In the genomic region with DNA sequence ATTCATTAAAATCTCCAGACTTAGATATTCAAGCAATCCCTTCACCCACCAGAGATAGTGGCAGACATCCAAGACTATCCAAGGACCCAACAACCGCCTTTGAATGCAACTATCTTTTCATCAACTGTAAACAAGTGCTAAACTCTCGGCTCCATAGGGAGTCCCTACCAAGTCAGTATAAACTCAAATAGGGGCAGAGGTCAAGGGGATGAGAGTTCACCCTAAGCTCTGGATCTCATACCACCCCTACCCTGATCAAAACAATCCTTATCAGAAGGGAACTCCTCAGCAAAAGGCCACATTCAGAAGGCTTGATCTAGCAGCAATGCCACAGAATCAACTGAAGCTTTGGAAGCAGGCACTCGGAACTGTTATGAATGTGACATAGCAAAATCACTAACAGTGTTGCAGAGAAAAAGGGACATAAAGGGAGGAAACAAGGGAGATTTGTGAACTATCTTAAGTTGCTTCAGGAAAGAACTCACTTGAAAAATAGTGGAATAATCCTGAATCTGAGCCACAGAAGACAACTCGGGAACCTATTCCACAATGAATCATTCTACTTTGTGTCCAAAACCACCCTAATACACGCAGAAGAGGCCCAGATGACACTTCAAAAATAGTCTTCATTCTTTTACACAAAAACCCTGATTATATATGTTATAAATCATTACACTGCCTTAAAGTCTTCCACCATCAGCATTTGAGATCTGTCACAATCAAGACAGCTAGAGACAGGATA, we compare ENCODE assay signal across 15 cellular contexts. TPM values are rescaled to one million over a fixed set of nuclear protein-coding genes. Genes with fewer than 3 reads are reported as not detected.
DNase-seq lines count a peak whose midpoint lies in the region; TF ChIP-seq lines count a peak whose summit lies in the region.
"Had no signal": no experiment of that assay in that cellular context is flagged by ENCODE, and none has a peak within 500 bp of the region (broad histone marks: within the 10 kb centered on the region; RNA-seq: fewer than 3 reads in every experiment).

No MANE protein-coding gene starts in this region.

- no peak for TF ChIP-seq CTCF in cardiac fibroblast (IDR thresholded peaks at IDR 0.05; ENCODE audit: low read depth, low read length)

- DNase-seq in EL (peak; percentile 84), M059J (ENCODE audit: low read depth) (peak; percentile 92), cardiac fibroblast (ENCODE audit: low read depth in 2 of 2) (peak; percentile 21 to 37), myocyte (ENCODE audit: low read depth) (peak; percentile 56), NCI-H146 treated with DMSO at 0.1 percent for 48 hours (lab: John Stamatoyannopoulos, UW; ENCODE audit: unreplicated experiment) (no peak), NOMO-1 treated with dmso at 0.1 percent for 144 hours (lab: John Stamatoyannopoulos, UW; ENCODE audit: unreplicated experiment) (no peak), NCI-H446 treated with DMSO at 0.1 percent for 48 hours (lab: John Stamatoyannopoulos, UW) (no peak), NOMO-1 (lab: John Stamatoyannopoulos, UW; ENCODE audit: unreplicated experiment in 2 of 2) (no peak)
- DNase-seq: activated T-cell treated with anti-CD3 and anti-CD28 coated beads, Interleukin-2, amount 50 U/mL, for 4 hours; NCI-H1105; NCI-H526 treated with DMSO at 0.1 percent for 48 hours; psoas muscle; stimulated activated naive CD8-positive, alpha-beta T cell treated with anti-CD3 and anti-CD28 coated beads, Interleukin-15, amount 100 ng/mL, for 72 hours had no signal

- H3K4me3 ChIP-seq in cardiac fibroblast (replicated peaks in 1 of 2; ENCODE audit: low read depth in 2 of 2, low read length in 2 of 2) = no peak overlapping the region
- H3K4me3 ChIP-seq: BLaER1, psoas muscle, SJCRH30 had no signal

RNA-seq across cellular contexts. Expression of a gene that starts 49.8 kb away (rescaled TPM):
- 1.4 and 2.4 TPM in 2 replicates for total RNA-seq in M059J (2014; rRNA removed; shearing (Covaris generic))
- 1.9 and 2.1 TPM in 2 replicates for total RNA-seq in myocyte
- 0.95 TPM for polyA plus RNA-seq in myocyte (2012)

RNA-seq across cellular contexts. Expression of a gene that starts 55.7 kb away (rescaled TPM):
- total RNA-seq in M059J (2014; rRNA removed; shearing (Covaris generic)) = 2.4 and 9.3 TPM in 2 replicates
- 253 and 530 TPM in 2 replicates for total RNA-seq in myocyte
- polyA plus RNA-seq in myocyte (2012) = 57.0 TPM

Comparison
In these comparisons a context has a peak if more than half of its experiments do, and no peak if none do; other contexts are left out.
1. DNase-seq: peak in EL (single experiment), M059J (single experiment), cardiac fibroblast (2 of 2) and myocyte (single experiment); none in NCI-H146 treated with DMSO at 0.1 percent for 48 hours (single experiment), NOMO-1 treated with dmso at 0.1 percent for 144 hours (single experiment), NCI-H446 treated with DMSO at 0.1 percent for 48 hours (single experiment) and NOMO-1 (0 of 2).
2. RNA of a gene that starts 55.7 kb away (total RNA-seq): 253 to 530 TPM in myocyte; 2.4 to 9.3 TPM in M059J; every median in the first group is over 10 times any median in the second.